ENCODE assay signal across 8 cellular contexts in the genomic region with DNA sequence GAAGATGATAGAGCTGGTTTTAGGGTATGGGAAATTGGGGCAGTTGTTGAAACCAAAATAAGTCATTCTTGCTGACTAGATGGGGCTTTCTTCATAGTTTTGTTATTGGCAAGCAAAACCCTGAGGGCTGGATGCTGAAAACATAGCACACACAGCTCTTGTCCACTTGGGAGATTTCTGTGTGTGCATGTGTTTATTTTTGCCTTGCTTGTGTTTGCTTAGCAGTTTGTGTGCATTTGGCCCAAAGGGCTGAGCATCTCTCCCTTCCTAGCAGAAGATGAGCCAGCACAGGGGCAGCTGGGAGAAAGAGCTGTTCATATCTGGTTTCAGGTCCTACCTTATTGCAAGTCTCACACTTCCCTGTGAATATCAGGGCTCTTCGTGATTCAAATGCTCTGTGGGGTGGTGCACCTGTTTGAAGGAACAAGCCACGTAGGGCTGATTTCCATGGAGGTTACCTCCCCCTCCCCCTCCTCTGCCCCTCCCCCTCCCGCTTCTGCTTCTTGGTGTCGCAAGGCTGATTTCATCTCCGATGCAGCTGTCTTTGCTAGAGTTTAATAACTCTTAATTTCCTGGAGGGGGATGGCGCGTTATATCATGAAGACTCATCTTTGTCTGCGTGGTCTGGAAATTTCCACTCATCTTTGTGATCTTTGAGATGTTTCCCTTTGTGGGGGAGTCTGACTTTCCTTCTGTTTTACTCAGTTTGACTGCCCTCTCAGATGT.
DNase-seq lines count a peak whose midpoint lies in the region; ATAC-seq, FAIRE-seq and TF ChIP-seq lines count a peak whose summit lies in the region.

No MANE protein-coding gene starts in this region.

- DNase-seq in AG10803 (ENCODE audit: low read depth): peak; percentile 45
- no peak for DNase-seq in activated T-helper 1 cell treated with anti-CD3 and anti-CD28 coated beads, Interleukin-12 subunit alpha, Interleukin-12 subunit beta, Interleukin-2, Interleukin-4 antibody, amounts not matched to agents 30 ng/mL and 10 ng/mL and 1 ng/mL, durations not matched to agents 14 hours and 24 hours and 36 hours (ENCODE audit: low spot score)
- DNase-seq in stimulated activated CD4-positive, alpha-beta T cell treated with anti-CD3 and anti-CD28 coated beads, Interleukin-12 subunit alpha, Interleukin-12 subunit beta, amount 100 ng/mL, for 48 hours (ENCODE audit: low read depth in 2 of 3, low spot score in 1 of 3): peak in 2 of 3 donors; percentile 14 to 18
- DNase-seq in retina: no peak
- DNase-seq in small intestine: no peak

- ATAC-seq in GM19035 (IDR thresholded peaks at IDR 0.05; ENCODE audit: unreplicated experiment): peak; percentile 55
- ATAC-seq in HG03354 (IDR thresholded peaks at IDR 0.05; ENCODE audit: poor library complexity, severe bottlenecking, unreplicated experiment): peak; percentile 64
- ATAC-seq in GM21367 (IDR thresholded peaks at IDR 0.05; ENCODE audit: unreplicated experiment): no peak

- H3K4me3 ChIP-seq in AG10803 (ENCODE audit: low read length): no peak overlapping the region
- no peak overlapping the region for H3K4me3 ChIP-seq in small intestine (ENCODE audit: low read depth in 1 of 2, low read length in 2 of 2)

- intact Hi-C loops in activated T-helper 1 cell treated with anti-CD3 and anti-CD28 coated beads, Interleukin-12 subunit alpha, Interleukin-12 subunit beta, Interleukin-2, Interleukin-4 antibody, amounts not matched to agents 30 ng/mL and 10 ng/mL and 1 ng/mL, durations not matched to agents 14 hours and 24 hours and 36 hours (cut with micrococcal nuclease): loop anchor here (1.0 to 2.0 kb wide), 4 partner anchors 10 to 64 kb away; no protein-coding TSS in a partner anchor

- peaks cover 53% of the 10 kb centered on the region for H3K36me3 Mint-ChIP-seq in activated T-helper 1 cell treated with anti-CD3 and anti-CD28 coated beads, Interleukin-12 subunit alpha, Interleukin-12 subunit beta, Interleukin-2, Interleukin-4 antibody, amounts not matched to agents 30 ng/mL and 10 ng/mL and 1 ng/mL, durations not matched to agents 14 hours and 24 hours and 36 hours (ENCODE audit: low read depth)

- no peak for TF ChIP-seq CTCF in AG10803 (conservative IDR thresholded peaks at IDR 0.05; ENCODE audit: low read length)

- no peaks in the 10 kb centered on the region for H3K27me3 ChIP-seq in small intestine (ENCODE audit: control insufficient read depth in 2 of 2, insufficient read depth in 2 of 2, low read length in 2 of 2)

- H3K4me1 ChIP-seq in small intestine (ENCODE audit: control insufficient read depth in 2 of 2, insufficient read depth in 1 of 2, low read depth in 1 of 2, low read length in 1 of 2): peaks cover 0 to 8% of the 10 kb centered on the region in 2 donors

- no peaks in the 10 kb centered on the region for H3K27me3 Mint-ChIP-seq in activated T-helper 1 cell treated with anti-CD3 and anti-CD28 coated beads, Interleukin-12 subunit alpha, Interleukin-12 subunit beta, Interleukin-2, Interleukin-4 antibody, amounts not matched to agents 30 ng/mL and 10 ng/mL and 1 ng/mL, durations not matched to agents 14 hours and 24 hours and 36 hours (ENCODE audit: insufficient read depth)

- H3K9me3 Mint-ChIP-seq in activated T-helper 1 cell treated with anti-CD3 and anti-CD28 coated beads, Interleukin-12 subunit alpha, Interleukin-12 subunit beta, Interleukin-2, Interleukin-4 antibody, amounts not matched to agents 30 ng/mL and 10 ng/mL and 1 ng/mL, durations not matched to agents 14 hours and 24 hours and 36 hours: peaks cover 18% of the 10 kb centered on the region

- H3K27ac ChIP-seq in small intestine (ENCODE audit: low read depth in 1 of 2, low read length in 1 of 2): peak overlapping the region in 1 of 2 donors; percentile 83

- WGBS in small intestine, 3 donors: 41 to 81% (median 63%) methylated on average over 8 of the region's 8 CpGs

- peaks cover 2 to 24% of the 10 kb centered on the region in 2 donors for H3K36me3 ChIP-seq in small intestine (ENCODE audit: control insufficient read depth in 2 of 2, insufficient read depth in 2 of 2, low read length in 2 of 2)

- peak overlapping the region; percentile 38 for H3K4me3 Mint-ChIP-seq in activated T-helper 1 cell treated with anti-CD3 and anti-CD28 coated beads, Interleukin-12 subunit alpha, Interleukin-12 subunit beta, Interleukin-2, Interleukin-4 antibody, amounts not matched to agents 30 ng/mL and 10 ng/mL and 1 ng/mL, durations not matched to agents 14 hours and 24 hours and 36 hours

- peak overlapping the region; percentile 78 for H3K27ac Mint-ChIP-seq in activated T-helper 1 cell treated with anti-CD3 and anti-CD28 coated beads, Interleukin-12 subunit alpha, Interleukin-12 subunit beta, Interleukin-2, Interleukin-4 antibody, amounts not matched to agents 30 ng/mL and 10 ng/mL and 1 ng/mL, durations not matched to agents 14 hours and 24 hours and 36 hours

- FAIRE-seq in small intestine (lab: Jason Lieb, UNC): no peak

- no peaks in the 10 kb centered on the region for H3K9me3 ChIP-seq in small intestine (ENCODE audit: control insufficient read depth, low read depth)

- peaks cover 55% of the 10 kb centered on the region for H3K4me1 Mint-ChIP-seq in activated T-helper 1 cell treated with anti-CD3 and anti-CD28 coated beads, Interleukin-12 subunit alpha, Interleukin-12 subunit beta, Interleukin-2, Interleukin-4 antibody, amounts not matched to agents 30 ng/mL and 10 ng/mL and 1 ng/mL, durations not matched to agents 14 hours and 24 hours and 36 hours (ENCODE audit: low read depth)

Comparison
In these comparisons a context has a peak if more than half of its experiments do, and no peak if none do; other contexts are left out.
1. DNase-seq: peak in AG10803 (single experiment) and stimulated activated CD4-positive, alpha-beta T cell treated with anti-CD3 and anti-CD28 coated beads, Interleukin-12 subunit alpha, Interleukin-12 subunit beta, amount 100 ng/mL, for 48 hours (2 of 3); none in activated T-helper 1 cell treated with anti-CD3 and anti-CD28 coated beads, Interleukin-12 subunit alpha, Interleukin-12 subunit beta, Interleukin-2, Interleukin-4 antibody, amounts not matched to agents 30 ng/mL and 10 ng/mL and 1 ng/mL, durations not matched to agents 14 hours and 24 hours and 36 hours (single experiment), retina (single experiment) and small intestine (single experiment).